1 cellular context compared by ENCODE assay signal in the genomic region with DNA sequence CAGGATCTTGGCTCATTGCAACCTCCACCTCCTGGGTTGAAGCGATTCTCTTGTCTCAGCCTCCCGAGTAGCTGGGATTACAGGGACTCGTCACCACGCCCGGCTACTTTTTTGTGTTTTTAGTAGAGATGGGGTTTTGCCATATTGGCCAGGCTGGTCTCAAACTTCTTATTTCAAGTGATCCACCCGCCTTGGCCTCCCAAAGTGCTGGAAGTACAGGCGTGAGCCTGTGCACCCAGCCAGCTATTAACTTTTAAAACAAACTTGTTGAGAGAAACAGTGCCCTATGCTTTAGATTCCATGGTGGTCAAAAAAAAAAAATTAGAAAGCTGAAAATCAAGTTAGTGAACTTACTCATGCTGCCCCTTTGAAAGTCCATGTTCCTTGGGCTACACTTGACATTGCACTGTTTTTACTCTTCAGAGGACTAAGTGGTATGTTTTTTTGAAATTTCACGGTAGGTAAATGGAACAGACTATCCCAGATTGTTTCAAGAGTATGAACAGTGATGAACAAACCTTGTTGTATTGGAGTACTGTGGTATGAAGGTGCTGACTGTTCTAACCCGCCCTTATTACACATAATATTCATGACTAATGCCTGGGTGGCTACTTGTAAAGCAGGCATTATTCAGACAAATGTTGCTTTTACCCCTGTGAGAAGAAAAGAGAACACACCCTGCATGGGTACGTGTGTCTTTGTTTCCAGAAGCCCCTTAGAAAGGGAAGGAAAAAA.
A peak's percentile ranks its signal among the peaks of the same experiment; 100 is the strongest.
TF ChIP-seq lines count a peak whose summit lies in the region.

No MANE protein-coding gene starts in this region.

TF ChIP-seq in HCT116, 20 proteins besides CTCF, POLR2A, EP300 and RAD21 (continued from another document):
- TF ChIP-seq, protein P1, sequence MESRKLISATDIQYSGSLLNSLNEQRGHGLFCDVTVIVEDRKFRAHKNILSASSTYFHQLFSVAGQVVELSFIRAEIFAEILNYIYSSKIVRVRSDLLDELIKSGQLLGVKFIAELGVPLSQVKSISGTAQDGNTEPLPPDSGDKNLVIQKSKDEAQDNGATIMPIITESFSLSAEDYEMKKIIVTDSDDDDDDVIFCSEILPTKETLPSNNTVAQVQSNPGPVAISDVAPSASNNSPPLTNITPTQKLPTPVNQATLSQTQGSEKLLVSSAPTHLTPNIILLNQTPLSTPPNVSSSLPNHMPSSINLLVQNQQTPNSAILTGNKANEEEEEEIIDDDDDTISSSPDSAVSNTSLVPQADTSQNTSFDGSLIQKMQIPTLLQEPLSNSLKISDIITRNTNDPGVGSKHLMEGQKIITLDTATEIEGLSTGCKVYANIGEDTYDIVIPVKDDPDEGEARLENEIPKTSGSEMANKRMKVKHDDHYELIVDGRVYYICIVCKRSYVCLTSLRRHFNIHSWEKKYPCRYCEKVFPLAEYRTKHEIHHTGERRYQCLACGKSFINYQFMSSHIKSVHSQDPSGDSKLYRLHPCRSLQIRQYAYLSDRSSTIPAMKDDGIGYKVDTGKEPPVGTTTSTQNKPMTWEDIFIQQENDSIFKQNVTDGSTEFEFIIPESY (IDR thresholded peaks at IDR 0.05; ENCODE audit: extremely low read depth, insufficient replicate concordance, low read length): no peak
- TF ChIP-seq ELF1 (IDR thresholded peaks at IDR 0.05; ENCODE audit: borderline replicate concordance, low read depth) (no peak), POLR2AphosphoS5 (IDR thresholded peaks at IDR 0.05; ENCODE audit: low read depth, low read length) (no peak), FOSL1 (IDR thresholded peaks at IDR 0.05; ENCODE audit: low read depth) (peak; percentile 51), YY1 (IDR thresholded peaks at IDR 0.05; ENCODE audit: extremely low read depth, insufficient replicate concordance, low read depth, low read length) (no peak), TCF7L2 (IDR thresholded peaks at IDR 0.05; ENCODE audit: borderline replicate concordance, extremely low read depth, insufficient read depth, insufficient read length) (no peak), JUND (IDR thresholded peaks at IDR 0.05) (peak; percentile 36; the same call in 1 of the 2 replicates)
